ENCODE assay signal across 1 cellular context in the genomic region with DNA sequence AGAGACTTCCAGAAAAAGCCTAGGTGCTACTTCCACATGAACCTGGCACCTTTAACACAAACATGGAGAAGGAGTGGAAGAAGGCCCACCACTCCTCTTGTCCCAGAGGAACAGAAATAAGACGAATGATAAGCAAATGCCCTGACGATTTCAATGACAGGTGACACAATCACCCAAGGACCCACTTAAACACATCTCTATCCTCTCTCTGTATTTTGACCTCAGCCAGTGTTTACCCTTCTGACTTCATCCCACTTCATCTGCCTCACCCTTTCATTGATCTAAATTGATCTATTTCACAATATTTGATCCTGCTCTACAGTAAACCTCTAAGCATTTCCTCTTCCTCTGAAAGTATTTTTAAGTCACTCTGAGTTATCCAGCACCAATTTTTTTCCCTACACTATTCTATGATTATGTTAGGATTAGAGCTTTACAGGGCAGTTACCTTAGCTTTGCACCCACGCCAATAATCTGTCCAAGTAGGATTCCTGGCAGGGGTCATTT.
TF ChIP-seq lines count a peak whose summit lies in the region.

No MANE protein-coding gene starts in this region.

TF ChIP-seq in HepG2, 621 proteins besides CTCF, POLR2A, EP300 and RAD21 (continued from another document and continues in another):
- no peak for TF ChIP-seq SIN3B (IDR thresholded peaks at IDR 0.05; ENCODE audit: low read length)
- no peak for TF ChIP-seq TRIM22 (IDR thresholded peaks at IDR 0.05)
- TF ChIP-seq PATZ1 (CRISPR knock-in tag; IDR thresholded peaks at IDR 0.05), result peak; percentile 35; the same call in 1 of the 2 replicates
- TF ChIP-seq ZNF639 (CRISPR knock-in tag; conservative IDR thresholded peaks at IDR 0.05), result no peak
- TF ChIP-seq ZBTB46 (CRISPR knock-in tag; IDR thresholded peaks at IDR 0.05; ENCODE audit: borderline replicate concordance), result no peak
- TF ChIP-seq, protein P1, sequence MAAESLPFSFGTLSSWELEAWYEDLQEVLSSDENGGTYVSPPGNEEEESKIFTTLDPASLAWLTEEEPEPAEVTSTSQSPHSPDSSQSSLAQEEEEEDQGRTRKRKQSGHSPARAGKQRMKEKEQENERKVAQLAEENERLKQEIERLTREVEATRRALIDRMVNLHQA (CRISPR knock-in tag; IDR thresholded peaks at IDR 0.05), result no peak
- peak; percentile 91 for TF ChIP-seq ZNF766 (CRISPR knock-in tag; IDR thresholded peaks at IDR 0.05; ENCODE audit: borderline replicate concordance)
- peak; percentile 91 for TF ChIP-seq HMG20A (CRISPR knock-in tag; IDR thresholded peaks at IDR 0.05; ENCODE audit: borderline replicate concordance)
- peak; percentile 86 for TF ChIP-seq SIX1 (CRISPR knock-in tag; IDR thresholded peaks at IDR 0.05; ENCODE audit: borderline replicate concordance)
- TF ChIP-seq SOX6 (IDR thresholded peaks at IDR 0.05), result no peak
- peak; percentile 92 for TF ChIP-seq SOX6 (CRISPR knock-in tag; IDR thresholded peaks at IDR 0.05)
- peak; percentile 92 for TF ChIP-seq CREM (IDR thresholded peaks at IDR 0.05)
- no peak for TF ChIP-seq CREM (CRISPR knock-in tag; IDR thresholded peaks at IDR 0.05)
- TF ChIP-seq, protein P2, sequence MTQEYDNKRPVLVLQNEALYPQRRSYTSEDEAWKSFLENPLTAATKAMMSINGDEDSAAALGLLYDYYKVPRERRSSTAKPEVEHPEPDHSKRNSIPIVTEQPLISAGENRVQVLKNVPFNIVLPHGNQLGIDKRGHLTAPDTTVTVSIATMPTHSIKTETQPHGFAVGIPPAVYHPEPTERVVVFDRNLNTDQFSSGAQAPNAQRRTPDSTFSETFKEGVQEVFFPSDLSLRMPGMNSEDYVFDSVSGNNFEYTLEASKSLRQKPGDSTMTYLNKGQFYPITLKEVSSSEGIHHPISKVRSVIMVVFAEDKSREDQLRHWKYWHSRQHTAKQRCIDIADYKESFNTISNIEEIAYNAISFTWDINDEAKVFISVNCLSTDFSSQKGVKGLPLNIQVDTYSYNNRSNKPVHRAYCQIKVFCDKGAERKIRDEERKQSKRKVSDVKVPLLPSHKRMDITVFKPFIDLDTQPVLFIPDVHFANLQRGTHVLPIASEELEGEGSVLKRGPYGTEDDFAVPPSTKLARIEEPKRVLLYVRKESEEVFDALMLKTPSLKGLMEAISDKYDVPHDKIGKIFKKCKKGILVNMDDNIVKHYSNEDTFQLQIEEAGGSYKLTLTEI (CRISPR knock-in tag; conservative IDR thresholded peaks at IDR 0.05), result no peak
- TF ChIP-seq MLLT10 (CRISPR knock-in tag; IDR thresholded peaks at IDR 0.05), result no peak
- TF ChIP-seq NONO (IDR thresholded peaks at IDR 0.05), result no peak
- peak; percentile 69 for TF ChIP-seq NONO (CRISPR knock-in tag; conservative IDR thresholded peaks at IDR 0.05)
- TF ChIP-seq, protein P3, sequence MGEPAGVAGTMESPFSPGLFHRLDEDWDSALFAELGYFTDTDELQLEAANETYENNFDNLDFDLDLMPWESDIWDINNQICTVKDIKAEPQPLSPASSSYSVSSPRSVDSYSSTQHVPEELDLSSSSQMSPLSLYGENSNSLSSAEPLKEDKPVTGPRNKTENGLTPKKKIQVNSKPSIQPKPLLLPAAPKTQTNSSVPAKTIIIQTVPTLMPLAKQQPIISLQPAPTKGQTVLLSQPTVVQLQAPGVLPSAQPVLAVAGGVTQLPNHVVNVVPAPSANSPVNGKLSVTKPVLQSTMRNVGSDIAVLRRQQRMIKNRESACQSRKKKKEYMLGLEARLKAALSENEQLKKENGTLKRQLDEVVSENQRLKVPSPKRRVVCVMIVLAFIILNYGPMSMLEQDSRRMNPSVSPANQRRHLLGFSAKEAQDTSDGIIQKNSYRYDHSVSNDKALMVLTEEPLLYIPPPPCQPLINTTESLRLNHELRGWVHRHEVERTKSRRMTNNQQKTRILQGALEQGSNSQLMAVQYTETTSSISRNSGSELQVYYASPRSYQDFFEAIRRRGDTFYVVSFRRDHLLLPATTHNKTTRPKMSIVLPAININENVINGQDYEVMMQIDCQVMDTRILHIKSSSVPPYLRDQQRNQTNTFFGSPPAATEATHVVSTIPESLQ (CRISPR knock-in tag; conservative IDR thresholded peaks at IDR 0.05), result no peak
- TF ChIP-seq NCOA5 (CRISPR knock-in tag; IDR thresholded peaks at IDR 0.05), result no peak
- TF ChIP-seq TCF7 (IDR thresholded peaks at IDR 0.05; ENCODE audit: low read depth), result peak; percentile 95
- no peak for TF ChIP-seq SRSF1 (optimal IDR thresholded peaks at IDR 0.05; ENCODE audit: low read depth, low read length)
- no peak for TF ChIP-seq ZNF513 (CRISPR knock-in tag; conservative IDR thresholded peaks at IDR 0.05)
- TF ChIP-seq ZFP82 (CRISPR knock-in tag; IDR thresholded peaks at IDR 0.05; ENCODE audit: borderline replicate concordance), result no peak
- TF ChIP-seq TCF7L2 (IDR thresholded peaks at IDR 0.05; ENCODE audit: low read depth, low read length), result peak; percentile 62; the same call in 1 of the 2 replicates
- TF ChIP-seq TBX3 (IDR thresholded peaks at IDR 0.05; ENCODE audit: borderline replicate concordance), result peak; percentile 68; the same call in 1 of the 2 replicates
- TF ChIP-seq CBX2 (IDR thresholded peaks at IDR 0.05; ENCODE audit: low read depth, low read length), result no peak
- no peak for TF ChIP-seq CBX2 (CRISPR knock-in tag; IDR thresholded peaks at IDR 0.05; ENCODE audit: low read depth)
- TF ChIP-seq ZFP62 (CRISPR knock-in tag; IDR thresholded peaks at IDR 0.05), result no peak
- TF ChIP-seq SP4 (CRISPR knock-in tag; IDR thresholded peaks at IDR 0.05), result no peak
- TF ChIP-seq ZKSCAN5 (CRISPR knock-in tag; IDR thresholded peaks at IDR 0.05), result no peak
- no peak for TF ChIP-seq ZNF781 (CRISPR knock-in tag; IDR thresholded peaks at IDR 0.05; ENCODE audit: borderline replicate concordance, not compliant biosample characterization)
- TF ChIP-seq, protein P4, sequence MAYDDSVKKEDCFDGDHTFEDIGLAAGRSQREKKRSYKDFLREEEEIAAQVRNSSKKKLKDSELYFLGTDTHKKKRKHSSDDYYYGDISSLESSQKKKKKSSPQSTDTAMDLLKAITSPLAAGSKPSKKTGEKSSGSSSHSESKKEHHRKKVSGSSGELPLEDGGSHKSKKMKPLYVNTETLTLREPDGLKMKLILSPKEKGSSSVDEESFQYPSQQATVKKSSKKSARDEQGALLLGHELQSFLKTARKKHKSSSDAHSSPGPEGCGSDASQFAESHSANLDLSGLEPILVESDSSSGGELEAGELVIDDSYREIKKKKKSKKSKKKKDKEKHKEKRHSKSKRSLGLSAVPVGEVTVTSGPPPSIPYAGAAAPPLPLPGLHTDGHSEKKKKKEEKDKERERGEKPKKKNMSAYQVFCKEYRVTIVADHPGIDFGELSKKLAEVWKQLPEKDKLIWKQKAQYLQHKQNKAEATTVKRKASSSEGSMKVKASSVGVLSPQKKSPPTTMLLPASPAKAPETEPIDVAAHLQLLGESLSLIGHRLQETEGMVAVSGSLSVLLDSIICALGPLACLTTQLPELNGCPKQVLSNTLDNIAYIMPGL (CRISPR knock-in tag; IDR thresholded peaks at IDR 0.05; ENCODE audit: borderline replicate concordance in 1 of 2, low read depth in 1 of 2), result no peak
- no peak for TF ChIP-seq ZNF777 (CRISPR knock-in tag; IDR thresholded peaks at IDR 0.05)
- no peak for TF ChIP-seq CCAR2 (optimal IDR thresholded peaks at IDR 0.05; ENCODE audit: low read depth, low read length)
- no peak for TF ChIP-seq ZFX (CRISPR knock-in tag; IDR thresholded peaks at IDR 0.05; ENCODE audit: low read depth)
- no peak for TF ChIP-seq FUBP1 (CRISPR knock-in tag; IDR thresholded peaks at IDR 0.05; ENCODE audit: borderline replicate concordance)
- peak; percentile 48; the same call in 1 of the 2 replicates for TF ChIP-seq NR2C2 (CRISPR knock-in tag; IDR thresholded peaks at IDR 0.05; ENCODE audit: borderline replicate concordance)
- TF ChIP-seq CEBPZ (IDR thresholded peaks at IDR 0.05; ENCODE audit: low read length), result no peak
- no peak for TF ChIP-seq NR1H2 (CRISPR knock-in tag; IDR thresholded peaks at IDR 0.05; ENCODE audit: borderline replicate concordance, low read depth)
